ENCODE assay signal across 22 cellular contexts in the genomic region with DNA sequence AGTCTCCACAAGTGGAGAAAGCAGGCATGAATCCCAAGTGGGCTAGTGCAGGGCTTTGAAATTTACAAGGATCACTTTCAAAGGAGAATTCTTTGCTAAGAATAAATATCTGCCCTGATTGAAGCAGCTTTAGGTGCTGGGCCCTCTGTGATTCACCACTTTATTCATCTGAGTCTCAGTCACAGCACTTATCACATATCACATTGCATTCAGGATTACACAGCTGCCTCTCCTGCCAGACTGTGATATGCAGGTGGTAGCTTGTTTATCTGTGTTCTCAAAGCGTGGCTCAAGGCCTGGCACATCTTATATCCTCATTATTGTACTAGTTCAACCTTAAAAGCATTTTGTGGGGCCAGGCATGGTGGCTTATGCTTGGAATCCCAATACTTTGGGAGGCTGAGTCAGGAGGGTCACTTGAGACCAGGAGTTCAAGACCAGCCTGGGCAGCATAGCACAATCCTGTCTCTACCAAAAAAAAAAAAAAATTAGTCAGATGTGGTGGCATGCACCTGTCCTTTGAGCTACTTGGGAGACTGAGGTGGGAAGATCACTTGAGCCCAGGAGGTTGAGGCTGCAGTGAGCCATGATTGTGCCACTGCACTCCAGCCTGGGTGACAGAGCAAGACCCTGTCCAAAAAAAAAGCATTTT.
DNase-seq lines count a peak whose midpoint lies in the region; ATAC-seq, FAIRE-seq and TF ChIP-seq lines count a peak whose summit lies in the region.
"Had no signal": no experiment of that assay in that cellular context is flagged by ENCODE, and none has a peak within 500 bp of the region (broad histone marks: within the 10 kb centered on the region; RNA-seq: fewer than 3 reads in every experiment).

No MANE protein-coding gene starts in this region.

- H3K4me3 ChIP-seq in bronchial epithelial cell (ENCODE audit: low read depth, low read length) (no peak overlapping the region), MG63 (no peak overlapping the region)
- H3K4me3 ChIP-seq: heart left ventricle, lung, stomach, upper lobe of left lung had no signal

- H3K4me3 Mint-ChIP-seq in natural killer cell = no peak overlapping the region
- H3K4me3 Mint-ChIP-seq: activated naive CD4-positive, alpha-beta T cell treated with anti-CD3 and anti-CD28 coated beads for 36 hours; CD14-positive monocyte; central memory CD8-positive, alpha-beta T cell; H9; immature natural killer cell; naive thymus-derived CD4-positive, alpha-beta T cell had no signal

- H3K9me3 Mint-ChIP-seq in natural killer cell = peaks cover 0 to 2% of the 10 kb centered on the region in 2 donors
- H3K9me3 Mint-ChIP-seq: activated naive CD4-positive, alpha-beta T cell treated with anti-CD3 and anti-CD28 coated beads for 36 hours; central memory CD8-positive, alpha-beta T cell; H9; immature natural killer cell had no signal

- DNase-seq in DMS 273 (lab: John Stamatoyannopoulos, UW; ENCODE audit: unreplicated experiment) (peak; percentile 10), NCI-H128 (lab: John Stamatoyannopoulos, UW; ENCODE audit: unreplicated experiment) (peak; percentile 3), NCI-H2196 treated with DMSO at 0.1 percent for 48 hours (lab: John Stamatoyannopoulos, UW; ENCODE audit: unreplicated experiment) (peak; percentile 65), bronchial epithelial cell (ENCODE audit: low read depth) (peak; percentile 83), MG63 (no peak), germinal center (ENCODE audit: low spot score) (no peak), natural killer cell (no peak), SIG-M5 treated with dmso at 0.1 percent for 504 hours (lab: John Stamatoyannopoulos, UW; ENCODE audit: unreplicated experiment) (no peak)
- DNase-seq: ACHN; activated naive CD4-positive, alpha-beta T cell treated with anti-CD3 and anti-CD28 coated beads for 36 hours; effector CD8-positive, alpha-beta T cell; H9; heart left ventricle; immature natural killer cell; naive thymus-derived CD4-positive, alpha-beta T cell; NCI-H82; stomach; upper lobe of left lung had no signal

- no peaks in the 10 kb centered on the region for H3K9me3 ChIP-seq in MG63
- H3K9me3 ChIP-seq: heart left ventricle, stomach, upper lobe of left lung had no signal

- FAIRE-seq in bronchial epithelial cell (lab: Jason Lieb, UNC) = peak; percentile 50
- FAIRE-seq: GM18507 had no signal

- H3K27me3 ChIP-seq in bronchial epithelial cell (ENCODE audit: control insufficient read depth, insufficient read depth, low read length) = no peaks in the 10 kb centered on the region
- no peaks in the 10 kb centered on the region for H3K27me3 ChIP-seq in MG63
- H3K27me3 ChIP-seq: heart left ventricle, stomach, upper lobe of left lung had no signal

- TF ChIP-seq CTCF in bronchial epithelial cell (IDR thresholded peaks at IDR 0.05; ENCODE audit: insufficient read depth, low read length, severe bottlenecking) (no peak), natural killer cell (IDR thresholded peaks at IDR 0.05) (no peak)

- no peak overlapping the region for H3K27ac Mint-ChIP-seq in natural killer cell
- H3K27ac Mint-ChIP-seq: activated naive CD4-positive, alpha-beta T cell treated with anti-CD3 and anti-CD28 coated beads for 36 hours; H9; immature natural killer cell; naive thymus-derived CD4-positive, alpha-beta T cell had no signal

- H3K4me1 Mint-ChIP-seq in natural killer cell = no peaks in the 10 kb centered on the region
- H3K4me1 Mint-ChIP-seq: CD14-positive monocyte; central memory CD8-positive, alpha-beta T cell; H9; immature natural killer cell; naive thymus-derived CD4-positive, alpha-beta T cell had no signal

- intact Hi-C loops in natural killer cell (cut with micrococcal nuclease) = no loop called here

- no peak for ATAC-seq in natural killer cell
- ATAC-seq: heart left ventricle; naive thymus-derived CD4-positive, alpha-beta T cell had no signal

- H3K36me3 ChIP-seq in bronchial epithelial cell (ENCODE audit: control insufficient read depth, insufficient read depth, low read length) (no peaks in the 10 kb centered on the region), MG63 (no peaks in the 10 kb centered on the region)
- H3K36me3 ChIP-seq: heart left ventricle, upper lobe of left lung had no signal

- H3K36me3 Mint-ChIP-seq in natural killer cell = no peaks in the 10 kb centered on the region
- H3K36me3 Mint-ChIP-seq: CD14-positive monocyte; immature natural killer cell; naive thymus-derived CD4-positive, alpha-beta T cell had no signal

- peaks cover 0 to 15% of the 10 kb centered on the region in 2 donors for H3K27me3 Mint-ChIP-seq in natural killer cell (ENCODE audit: low read depth in 2 of 2)

Comparison
In these comparisons a context has a peak if more than half of its experiments do, and no peak if none do; other contexts are left out.
1. DNase-seq: peak in DMS 273 (single experiment), NCI-H128 (single experiment), NCI-H2196 treated with DMSO at 0.1 percent for 48 hours (single experiment) and bronchial epithelial cell (single experiment); none in MG63 (single experiment), germinal center (single experiment), natural killer cell (single experiment) and SIG-M5 treated with dmso at 0.1 percent for 504 hours (single experiment).